Comparison of ENCODE assay signal across 1 cellular context in the genomic region with DNA sequence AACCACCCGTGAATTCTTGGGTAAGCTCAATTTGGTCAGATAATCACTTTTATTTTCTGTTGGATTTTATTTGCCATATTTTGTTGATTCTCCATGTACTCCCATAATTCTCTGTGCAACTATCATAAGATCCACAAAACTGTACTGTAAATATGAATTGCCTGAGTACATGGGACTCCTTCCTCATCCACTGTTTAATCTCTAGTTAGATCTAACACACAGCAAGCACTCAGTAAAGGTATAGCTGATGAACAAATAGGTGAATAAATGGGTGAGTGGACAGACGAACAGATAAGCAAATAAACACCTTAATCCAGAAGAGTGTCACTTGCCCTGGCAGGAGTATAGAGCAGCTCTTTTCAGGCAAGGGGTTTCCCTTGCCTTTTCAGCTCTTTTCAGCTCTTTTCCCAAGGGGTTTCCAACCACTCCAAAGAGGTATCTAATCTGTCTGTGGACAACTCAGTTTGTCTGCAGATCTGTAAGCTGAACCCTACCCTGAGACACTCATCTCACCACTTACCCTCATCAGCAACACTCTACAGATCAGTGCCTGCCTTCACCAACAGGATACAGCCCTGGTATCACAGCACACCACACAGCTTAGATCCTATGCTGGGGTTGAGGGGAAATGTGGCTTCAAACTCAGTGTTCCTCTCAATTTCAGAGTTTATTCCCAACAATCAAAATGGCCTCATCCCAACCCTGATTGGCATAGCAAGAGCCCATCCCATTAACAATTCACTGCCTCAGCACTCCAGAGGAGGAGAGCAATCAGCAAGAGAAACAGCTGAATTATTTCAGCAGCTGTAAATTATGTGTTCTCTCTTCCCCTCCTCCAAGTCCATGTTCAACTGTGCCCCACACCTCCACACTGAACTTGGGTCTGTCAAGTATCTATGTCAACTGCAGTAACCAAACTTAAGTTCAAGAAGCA.
TF ChIP-seq lines count a peak whose summit lies in the region.

No MANE protein-coding gene starts in this region.

TF ChIP-seq in SK-N-SH treated with all-trans-retinoic acid at 6 μM for 48 hours, 23 proteins besides CTCF, POLR2A, EP300 and RAD21 (continued from another document):
- TF ChIP-seq, protein P1, sequence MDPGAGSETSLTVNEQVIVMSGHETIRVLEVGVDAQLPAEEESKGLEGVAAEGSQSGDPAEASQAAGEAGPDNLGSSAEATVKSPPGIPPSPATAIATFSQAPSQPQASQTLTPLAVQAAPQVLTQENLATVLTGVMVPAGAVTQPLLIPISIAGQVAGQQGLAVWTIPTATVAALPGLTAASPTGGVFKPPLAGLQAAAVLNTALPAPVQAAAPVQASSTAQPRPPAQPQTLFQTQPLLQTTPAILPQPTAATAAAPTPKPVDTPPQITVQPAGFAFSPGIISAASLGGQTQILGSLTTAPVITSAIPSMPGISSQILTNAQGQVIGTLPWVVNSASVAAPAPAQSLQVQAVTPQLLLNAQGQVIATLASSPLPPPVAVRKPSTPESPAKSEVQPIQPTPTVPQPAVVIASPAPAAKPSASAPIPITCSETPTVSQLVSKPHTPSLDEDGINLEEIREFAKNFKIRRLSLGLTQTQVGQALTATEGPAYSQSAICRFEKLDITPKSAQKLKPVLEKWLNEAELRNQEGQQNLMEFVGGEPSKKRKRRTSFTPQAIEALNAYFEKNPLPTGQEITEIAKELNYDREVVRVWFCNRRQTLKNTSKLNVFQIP (CRISPR knock-in tag; IDR thresholded peaks at IDR 0.05; ENCODE audit: borderline replicate concordance, low read depth): no peak
- TF ChIP-seq, protein P2, sequence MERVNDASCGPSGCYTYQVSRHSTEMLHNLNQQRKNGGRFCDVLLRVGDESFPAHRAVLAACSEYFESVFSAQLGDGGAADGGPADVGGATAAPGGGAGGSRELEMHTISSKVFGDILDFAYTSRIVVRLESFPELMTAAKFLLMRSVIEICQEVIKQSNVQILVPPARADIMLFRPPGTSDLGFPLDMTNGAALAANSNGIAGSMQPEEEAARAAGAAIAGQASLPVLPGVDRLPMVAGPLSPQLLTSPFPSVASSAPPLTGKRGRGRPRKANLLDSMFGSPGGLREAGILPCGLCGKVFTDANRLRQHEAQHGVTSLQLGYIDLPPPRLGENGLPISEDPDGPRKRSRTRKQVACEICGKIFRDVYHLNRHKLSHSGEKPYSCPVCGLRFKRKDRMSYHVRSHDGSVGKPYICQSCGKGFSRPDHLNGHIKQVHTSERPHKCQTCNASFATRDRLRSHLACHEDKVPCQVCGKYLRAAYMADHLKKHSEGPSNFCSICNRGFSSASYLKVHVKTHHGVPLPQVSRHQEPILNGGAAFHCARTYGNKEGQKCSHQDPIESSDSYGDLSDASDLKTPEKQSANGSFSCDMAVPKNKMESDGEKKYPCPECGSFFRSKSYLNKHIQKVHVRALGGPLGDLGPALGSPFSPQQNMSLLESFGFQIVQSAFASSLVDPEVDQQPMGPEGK (CRISPR knock-in tag; IDR thresholded peaks at IDR 0.05; ENCODE audit: borderline replicate concordance): no peak
- TF ChIP-seq, protein P3, sequence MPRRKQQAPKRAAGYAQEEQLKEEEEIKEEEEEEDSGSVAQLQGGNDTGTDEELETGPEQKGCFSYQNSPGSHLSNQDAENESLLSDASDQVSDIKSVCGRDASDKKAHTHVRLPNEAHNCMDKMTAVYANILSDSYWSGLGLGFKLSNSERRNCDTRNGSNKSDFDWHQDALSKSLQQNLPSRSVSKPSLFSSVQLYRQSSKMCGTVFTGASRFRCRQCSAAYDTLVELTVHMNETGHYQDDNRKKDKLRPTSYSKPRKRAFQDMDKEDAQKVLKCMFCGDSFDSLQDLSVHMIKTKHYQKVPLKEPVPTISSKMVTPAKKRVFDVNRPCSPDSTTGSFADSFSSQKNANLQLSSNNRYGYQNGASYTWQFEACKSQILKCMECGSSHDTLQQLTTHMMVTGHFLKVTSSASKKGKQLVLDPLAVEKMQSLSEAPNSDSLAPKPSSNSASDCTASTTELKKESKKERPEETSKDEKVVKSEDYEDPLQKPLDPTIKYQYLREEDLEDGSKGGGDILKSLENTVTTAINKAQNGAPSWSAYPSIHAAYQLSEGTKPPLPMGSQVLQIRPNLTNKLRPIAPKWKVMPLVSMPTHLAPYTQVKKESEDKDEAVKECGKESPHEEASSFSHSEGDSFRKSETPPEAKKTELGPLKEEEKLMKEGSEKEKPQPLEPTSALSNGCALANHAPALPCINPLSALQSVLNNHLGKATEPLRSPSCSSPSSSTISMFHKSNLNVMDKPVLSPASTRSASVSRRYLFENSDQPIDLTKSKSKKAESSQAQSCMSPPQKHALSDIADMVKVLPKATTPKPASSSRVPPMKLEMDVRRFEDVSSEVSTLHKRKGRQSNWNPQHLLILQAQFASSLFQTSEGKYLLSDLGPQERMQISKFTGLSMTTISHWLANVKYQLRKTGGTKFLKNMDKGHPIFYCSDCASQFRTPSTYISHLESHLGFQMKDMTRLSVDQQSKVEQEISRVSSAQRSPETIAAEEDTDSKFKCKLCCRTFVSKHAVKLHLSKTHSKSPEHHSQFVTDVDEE (CRISPR knock-in tag; IDR thresholded peaks at IDR 0.05): no peak
- no peak for TF ChIP-seq BACH2 (CRISPR knock-in tag; IDR thresholded peaks at IDR 0.05; ENCODE audit: borderline replicate concordance)
- TF ChIP-seq ISL1 (CRISPR knock-in tag; IDR thresholded peaks at IDR 0.05): no peak
- TF ChIP-seq, protein P4, sequence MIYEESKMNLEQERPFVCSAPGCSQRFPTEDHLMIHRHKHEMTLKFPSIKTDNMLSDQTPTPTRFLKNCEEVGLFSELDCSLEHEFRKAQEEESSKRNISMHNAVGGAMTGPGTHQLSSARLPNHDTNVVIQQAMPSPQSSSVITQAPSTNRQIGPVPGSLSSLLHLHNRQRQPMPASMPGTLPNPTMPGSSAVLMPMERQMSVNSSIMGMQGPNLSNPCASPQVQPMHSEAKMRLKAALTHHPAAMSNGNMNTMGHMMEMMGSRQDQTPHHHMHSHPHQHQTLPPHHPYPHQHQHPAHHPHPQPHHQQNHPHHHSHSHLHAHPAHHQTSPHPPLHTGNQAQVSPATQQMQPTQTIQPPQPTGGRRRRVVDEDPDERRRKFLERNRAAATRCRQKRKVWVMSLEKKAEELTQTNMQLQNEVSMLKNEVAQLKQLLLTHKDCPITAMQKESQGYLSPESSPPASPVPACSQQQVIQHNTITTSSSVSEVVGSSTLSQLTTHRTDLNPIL (CRISPR knock-in tag; IDR thresholded peaks at IDR 0.05; ENCODE audit: low read depth): no peak
- TF ChIP-seq TCF4 (CRISPR knock-in tag; IDR thresholded peaks at IDR 0.05; ENCODE audit: borderline replicate concordance): no peak
- no peak for TF ChIP-seq ESRRG (CRISPR knock-in tag; IDR thresholded peaks at IDR 0.05)
- TF ChIP-seq OSR1 (CRISPR knock-in tag; IDR thresholded peaks at IDR 0.05): no peak
- TF ChIP-seq ZNF565 (CRISPR knock-in tag; conservative IDR thresholded peaks at IDR 0.05; ENCODE audit: low read depth): no peak
- no peak for TF ChIP-seq CSDC2 (CRISPR knock-in tag; IDR thresholded peaks at IDR 0.05)
- no peak for TF ChIP-seq ARNTL (CRISPR knock-in tag; IDR thresholded peaks at IDR 0.05; ENCODE audit: borderline replicate concordance, low read depth)
